In the genomic region with DNA sequence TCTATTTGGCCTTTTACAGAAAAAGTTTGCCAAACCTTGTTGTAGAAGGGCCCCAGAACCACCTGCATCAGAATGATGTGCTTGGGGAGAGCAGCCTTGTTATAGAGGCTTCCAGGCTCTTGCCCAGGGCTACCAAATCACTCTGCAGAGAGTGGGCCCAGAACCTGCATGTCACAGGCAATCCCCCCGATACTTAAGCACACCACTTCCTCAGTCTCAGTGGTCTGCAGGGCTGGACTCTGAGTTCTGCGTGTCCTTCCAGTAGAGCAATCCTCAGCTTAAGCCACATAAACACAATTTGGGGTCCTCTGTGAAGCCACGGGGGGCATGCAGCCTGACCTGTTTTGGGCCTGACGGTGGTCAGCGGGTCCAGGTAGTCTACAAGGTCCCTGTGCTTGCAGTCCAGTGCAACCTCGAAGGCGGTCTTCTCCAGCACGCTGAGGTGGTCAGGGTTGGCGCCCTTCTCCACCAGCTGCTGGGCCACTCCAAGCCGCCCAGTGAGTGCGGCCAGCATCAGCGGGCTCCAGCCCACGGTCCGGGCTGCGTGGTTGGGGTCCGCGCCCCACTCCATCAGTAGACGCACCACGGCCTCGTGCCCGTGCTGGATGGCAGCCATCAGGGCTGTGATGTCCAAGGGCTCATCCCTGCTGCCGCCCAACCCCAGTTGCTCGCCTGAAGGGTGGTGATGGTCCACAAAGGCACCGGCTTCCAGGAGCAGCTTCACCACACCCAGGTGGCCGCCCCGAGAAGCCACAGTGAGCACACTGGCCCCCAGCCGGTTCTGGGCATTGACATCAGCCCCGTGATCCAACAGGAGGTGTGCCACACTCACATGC, we compare ENCODE assay signal across 1 cellular context.
TF ChIP-seq lines count a peak whose summit lies in the region.

No MANE protein-coding gene starts in this region.

TF ChIP-seq in K562, 482 proteins besides CTCF, POLR2A, EP300 and RAD21:
- peak in 1 of 3 experiments; percentile 3 for TF ChIP-seq YY1 (IDR thresholded peaks at IDR 0.05; ENCODE audit: borderline replicate concordance in 1 of 3, control insufficient read depth in 1 of 3, extremely low read depth in 1 of 3, insufficient read depth in 3 of 3, insufficient read length in 1 of 3, insufficient replicate concordance in 2 of 3, low read depth in 1 of 3, low read length in 2 of 3)
- TF ChIP-seq ZNF76 (CRISPR knock-in tag; IDR thresholded peaks at IDR 0.05; ENCODE audit: borderline replicate concordance): no peak
- no peak for TF ChIP-seq BRCA1 (IDR thresholded peaks at IDR 0.05)
- 0 out of 2 replicates have a peak, but pooled peaks have one; percentile 33 for TF ChIP-seq BRCA1 (CRISPR knock-in tag; IDR thresholded peaks at IDR 0.05)
- TF ChIP-seq, protein P1, sequence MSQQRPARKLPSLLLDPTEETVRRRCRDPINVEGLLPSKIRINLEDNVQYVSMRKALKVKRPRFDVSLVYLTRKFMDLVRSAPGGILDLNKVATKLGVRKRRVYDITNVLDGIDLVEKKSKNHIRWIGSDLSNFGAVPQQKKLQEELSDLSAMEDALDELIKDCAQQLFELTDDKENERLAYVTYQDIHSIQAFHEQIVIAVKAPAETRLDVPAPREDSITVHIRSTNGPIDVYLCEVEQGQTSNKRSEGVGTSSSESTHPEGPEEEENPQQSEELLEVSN (IDR thresholded peaks at IDR 0.05; ENCODE audit: borderline replicate concordance in 1 of 2, extremely low read depth in 1 of 2, insufficient read depth in 1 of 2, insufficient read length in 1 of 2, low read depth in 1 of 2, low read length in 1 of 2, poor library complexity in 1 of 2, severe bottlenecking in 1 of 2): no peak
- TF ChIP-seq ZBED1 (IDR thresholded peaks at IDR 0.05): 0 out of 2 replicates have a peak, but pooled peaks have one; percentile 46
- peak; percentile 76; the same call in 1 of the 2 replicates for TF ChIP-seq GTF2F1 (IDR thresholded peaks at IDR 0.05; ENCODE audit: low read depth, low read length)
- TF ChIP-seq TAF7 (tag; IDR thresholded peaks at IDR 0.05): no peak
- TF ChIP-seq, protein P2, sequence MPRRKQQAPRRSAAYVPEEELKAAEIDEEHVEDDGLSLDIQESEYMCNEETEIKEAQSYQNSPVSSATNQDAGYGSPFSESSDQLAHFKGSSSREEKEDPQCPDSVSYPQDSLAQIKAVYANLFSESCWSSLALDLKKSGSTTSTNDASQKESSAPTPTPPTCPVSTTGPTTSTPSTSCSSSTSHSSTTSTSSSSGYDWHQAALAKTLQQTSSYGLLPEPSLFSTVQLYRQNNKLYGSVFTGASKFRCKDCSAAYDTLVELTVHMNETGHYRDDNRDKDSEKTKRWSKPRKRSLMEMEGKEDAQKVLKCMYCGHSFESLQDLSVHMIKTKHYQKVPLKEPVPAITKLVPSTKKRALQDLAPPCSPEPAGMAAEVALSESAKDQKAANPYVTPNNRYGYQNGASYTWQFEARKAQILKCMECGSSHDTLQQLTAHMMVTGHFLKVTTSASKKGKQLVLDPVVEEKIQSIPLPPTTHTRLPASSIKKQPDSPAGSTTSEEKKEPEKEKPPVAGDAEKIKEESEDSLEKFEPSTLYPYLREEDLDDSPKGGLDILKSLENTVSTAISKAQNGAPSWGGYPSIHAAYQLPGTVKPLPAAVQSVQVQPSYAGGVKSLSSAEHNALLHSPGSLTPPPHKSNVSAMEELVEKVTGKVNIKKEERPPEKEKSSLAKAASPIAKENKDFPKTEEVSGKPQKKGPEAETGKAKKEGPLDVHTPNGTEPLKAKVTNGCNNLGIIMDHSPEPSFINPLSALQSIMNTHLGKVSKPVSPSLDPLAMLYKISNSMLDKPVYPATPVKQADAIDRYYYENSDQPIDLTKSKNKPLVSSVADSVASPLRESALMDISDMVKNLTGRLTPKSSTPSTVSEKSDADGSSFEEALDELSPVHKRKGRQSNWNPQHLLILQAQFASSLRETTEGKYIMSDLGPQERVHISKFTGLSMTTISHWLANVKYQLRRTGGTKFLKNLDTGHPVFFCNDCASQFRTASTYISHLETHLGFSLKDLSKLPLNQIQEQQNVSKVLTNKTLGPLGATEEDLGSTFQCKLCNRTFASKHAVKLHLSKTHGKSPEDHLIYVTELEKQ (CRISPR knock-in tag; IDR thresholded peaks at IDR 0.05): no peak
- TF ChIP-seq PML (IDR thresholded peaks at IDR 0.05; ENCODE audit: low read length): peak; percentile 83
- TF ChIP-seq RBFOX2 (IDR thresholded peaks at IDR 0.05; ENCODE audit: low read depth, low read length): peak; percentile 59
- no peak for TF ChIP-seq ZNF146 (CRISPR knock-in tag; IDR thresholded peaks at IDR 0.05; ENCODE audit: unreplicated experiment)
- TF ChIP-seq C11orf30 (IDR thresholded peaks at IDR 0.05; ENCODE audit: low read depth): no peak
- TF ChIP-seq TBP (optimal IDR thresholded peaks at IDR 0.05; ENCODE audit: low read depth, low read length): peak; percentile 89
- TF ChIP-seq, protein P3, sequence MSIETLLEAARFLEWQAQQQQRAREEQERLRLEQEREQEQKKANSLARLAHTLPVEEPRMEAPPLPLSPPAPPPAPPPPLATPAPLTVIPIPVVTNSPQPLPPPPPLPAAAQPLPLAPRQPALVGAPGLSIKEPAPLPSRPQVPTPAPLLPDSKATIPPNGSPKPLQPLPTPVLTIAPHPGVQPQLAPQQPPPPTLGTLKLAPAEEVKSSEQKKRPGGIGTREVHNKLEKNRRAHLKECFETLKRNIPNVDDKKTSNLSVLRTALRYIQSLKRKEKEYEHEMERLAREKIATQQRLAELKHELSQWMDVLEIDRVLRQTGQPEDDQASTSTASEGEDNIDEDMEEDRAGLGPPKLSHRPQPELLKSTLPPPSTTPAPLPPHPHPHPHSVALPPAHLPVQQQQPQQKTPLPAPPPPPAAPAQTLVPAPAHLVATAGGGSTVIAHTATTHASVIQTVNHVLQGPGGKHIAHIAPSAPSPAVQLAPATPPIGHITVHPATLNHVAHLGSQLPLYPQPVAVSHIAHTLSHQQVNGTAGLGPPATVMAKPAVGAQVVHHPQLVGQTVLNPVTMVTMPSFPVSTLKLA (conservative IDR thresholded peaks at IDR 0.05): no peak
- TF ChIP-seq POLR2AphosphoS5 (IDR thresholded peaks at IDR 0.05; ENCODE audit: control insufficient read depth, insufficient read depth, low read depth, low read length): peak; percentile 97
- TF ChIP-seq HIVEP1 (CRISPR knock-in tag; IDR thresholded peaks at IDR 0.05): no peak
- TF ChIP-seq ZNF778 (CRISPR knock-in tag; IDR thresholded peaks at IDR 0.05): no peak
- 0 out of 2 replicates have a peak, but pooled peaks have one; percentile 55 for TF ChIP-seq MED1 (CRISPR knock-in tag; IDR thresholded peaks at IDR 0.05; ENCODE audit: borderline replicate concordance)
- peak; percentile 72 for TF ChIP-seq POLR2G (IDR thresholded peaks at IDR 0.05; ENCODE audit: low read depth, low read length)
- 0 out of 2 replicates have a peak, but pooled peaks have one; percentile 41 for TF ChIP-seq SUPT5H (IDR thresholded peaks at IDR 0.05)
TF ChIP-seq in K562: peak in this region for 11.
